ENCODE assay signal across 8 cellular contexts in the genomic region with DNA sequence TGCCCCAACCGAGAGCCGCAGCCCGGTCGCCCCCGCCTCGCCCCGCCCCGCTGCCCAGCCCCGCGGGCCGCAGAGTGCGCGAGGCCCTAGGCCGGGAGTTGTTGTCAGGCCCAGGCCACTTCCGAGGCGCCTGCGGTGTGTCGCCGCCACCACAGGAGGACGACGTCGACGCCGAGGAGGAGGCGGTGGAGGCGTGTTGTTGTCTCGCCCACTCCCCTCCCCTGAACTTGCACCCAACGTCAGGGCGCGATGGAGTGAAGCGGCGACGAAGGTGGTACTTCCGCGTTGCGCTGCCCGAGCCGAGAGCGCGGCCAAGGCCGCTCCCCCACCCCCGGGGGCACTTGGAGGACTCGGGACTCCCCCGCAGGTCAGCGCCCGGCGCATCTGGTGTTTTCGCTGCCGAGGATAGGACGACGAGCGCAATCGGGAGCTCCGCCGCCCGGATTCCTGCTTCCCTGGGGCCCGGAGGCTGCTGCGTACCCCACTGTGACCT. TPM values are rescaled to one million over a fixed set of nuclear protein-coding genes. Genes with fewer than 3 reads are reported as not detected.
A peak's percentile ranks its signal among the peaks of the same experiment; 100 is the strongest.
DNase-seq lines count a peak whose midpoint lies in the region; ATAC-seq and TF ChIP-seq lines count a peak whose summit lies in the region.

Gene CDK13, plus strand, starts transcription at position 277 of the 493 bp plus-strand sequence. CDS start 386 bp downstream, outside the sequence.

- peak within 1 kb of the TSS; percentile 96 for H3K4me3 ChIP-seq in A673 (ENCODE audit: low read depth, low read length, poor library complexity, severe bottlenecking)

- POLR2A ChIA-PET in A673 (lab: Charles Lee; ENCODE audit: low non-redundant PET): interaction anchor here (0.6 kb wide), 3 partner anchors 54 to 183 kb away, joined by 3 to 8 read pairs (median 3); no protein-coding TSS in a partner anchor

- DNase-seq in A673 (ENCODE audit: low spot score): peak; percentile 84
- peak; percentile 85 for DNase-seq in NCI-H2196 (lab: John Stamatoyannopoulos, UW; ENCODE audit: unreplicated experiment)
- DNase-seq in activated CD4-positive, CD25-positive, alpha-beta regulatory T cell treated with anti-CD3 and anti-CD28 coated beads, Interleukin-2, amount 50 U/mL, for 72 hours: peak; percentile 87
- peak; percentile 68 for DNase-seq in cerebellar cortex (ENCODE audit: low spot score)
- DNase-seq in kidney tubule cell (ENCODE audit: low spot score): peak; percentile 92
- peak; percentile 47 to 73 (median 60) for DNase-seq in stimulated activated CD4-positive, alpha-beta T cell treated with anti-CD3 and anti-CD28 coated beads, Interleukin-1b, Interleukin-23, amount 100 ng/mL, for 24 hours (ENCODE audit: low read depth in 4 of 4, low spot score in 1 of 4)

- H3K27ac ChIP-seq in A673 (ENCODE audit: low read depth, low read length, poor library complexity, severe bottlenecking): peak within 1 kb of the TSS; percentile 98

- no TSS peak for BruUV-seq in A673 (replicated peaks; lab: Mats Ljungman, UMichigan)

- peak; percentile 28 for ATAC-seq in GM18520 (IDR thresholded peaks at IDR 0.05; ENCODE audit: unreplicated experiment)
- ATAC-seq in HG03060 (IDR thresholded peaks at IDR 0.05; ENCODE audit: low read depth, unreplicated experiment): peak; percentile 27

- CTCF ChIA-PET in A673 (lab: Charles Lee): interaction anchor here (2.4 kb wide), 1 partner anchor 102 kb away, joined by 7 read pairs; no protein-coding TSS in a partner anchor

- intact Hi-C loops in A673 (cut with micrococcal nuclease; ENCODE audit: unreplicated experiment): no loop called here

- H3K9me3 ChIP-seq in A673 (ENCODE audit: low read depth, low read length, poor library complexity, severe bottlenecking): no peaks in the 10 kb centered on the region

- no peak for TF ChIP-seq CTCF in A673 (conservative IDR thresholded peaks at IDR 0.05; ENCODE audit: low read depth, low read length)

- no peaks in the 10 kb centered on the region for H3K36me3 ChIP-seq in A673 (ENCODE audit: insufficient read depth, low read length, poor library complexity, severe bottlenecking)

- H3K27me3 ChIP-seq in A673 (replicated peaks; ENCODE audit: insufficient read depth, low read depth, low read length, poor library complexity): no peaks in the 10 kb centered on the region

- peaks cover 9% of the 10 kb centered on the region for H3K4me1 ChIP-seq in A673 (ENCODE audit: insufficient read depth, low read length, poor library complexity, severe bottlenecking)

RNA-seq across cellular contexts. Expression of gene CDK13, which starts in this region (rescaled TPM):
- 54.2 and 56.6 TPM in 2 replicates for total RNA-seq in A673 (2021)

Comparison
In these comparisons a context has a peak if more than half of its experiments do, and no peak if none do; other contexts are left out.
1. Peak in every context shown above with its lines: DNase-seq, ATAC-seq, H3K4me3 ChIP-seq and H3K27ac ChIP-seq.